Comparison of ENCODE assay signal across 17 cellular contexts in the genomic region with DNA sequence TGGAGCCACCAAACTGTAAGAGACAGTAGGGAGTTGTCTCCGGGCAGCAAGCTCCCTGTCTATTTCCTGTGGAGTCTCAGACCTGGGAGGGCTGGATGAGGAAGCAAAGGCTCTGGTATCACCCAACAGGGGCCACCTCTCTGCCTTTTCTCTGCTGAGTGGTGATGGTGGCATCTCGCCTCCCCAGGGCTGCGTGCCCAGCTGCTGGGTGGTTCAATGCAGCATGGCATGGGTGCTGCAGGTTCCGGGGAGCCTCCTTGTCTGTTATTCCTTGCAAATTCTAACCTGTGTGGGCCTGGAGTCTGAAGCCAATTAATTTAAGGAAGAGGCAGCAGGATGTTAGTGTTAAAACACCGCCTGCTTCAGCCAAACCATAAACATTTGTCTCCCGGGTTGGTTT.
DNase-seq lines count a peak whose midpoint lies in the region; ATAC-seq and TF ChIP-seq lines count a peak whose summit lies in the region.
"Had no signal": no experiment of that assay in that cellular context is flagged by ENCODE, and none has a peak within 500 bp of the region (broad histone marks: within the 10 kb centered on the region; RNA-seq: fewer than 3 reads in every experiment).

No MANE protein-coding gene starts in this region.

- no peaks in the 10 kb centered on the region for H3K27me3 Mint-ChIP-seq in CD4-positive, CD25-positive, alpha-beta regulatory T cell
- no peaks in the 10 kb centered on the region for H3K27me3 Mint-ChIP-seq in endodermal cell (ENCODE audit: insufficient read depth)
- H3K27me3 Mint-ChIP-seq: activated CD4-positive, alpha-beta T cell treated with anti-CD3 and anti-CD28 coated beads, Interleukin-2, amount 10 ng/mL, durations not matched to agents 24 days and 14 days had no signal

- H3K4me3 ChIP-seq in CD4-positive, CD25-positive, alpha-beta regulatory T cell (ENCODE audit: low read depth, low read length) = no peak overlapping the region
- H3K4me3 ChIP-seq in OCI-LY1 (ENCODE audit: low read depth, low read length, poor library complexity, severe bottlenecking) (no peak overlapping the region), endodermal cell (ENCODE audit: low read length) (no peak overlapping the region), ovary (no peak overlapping the region)
- H3K4me3 ChIP-seq: right lobe of liver, suprapubic skin had no signal

- H3K27me3 ChIP-seq in CD4-positive, CD25-positive, alpha-beta regulatory T cell (ENCODE audit: control insufficient read depth, insufficient read depth, low read length) = no peaks in the 10 kb centered on the region
- H3K27me3 ChIP-seq in OCI-LY1 (ENCODE audit: insufficient read depth, low read length) (no peaks in the 10 kb centered on the region), endodermal cell (ENCODE audit: control insufficient read depth, insufficient read depth, low read length, poor library complexity, severe bottlenecking) (no peaks in the 10 kb centered on the region), ovary (no peaks in the 10 kb centered on the region)
- H3K27me3 ChIP-seq: BE2C, right lobe of liver, suprapubic skin had no signal

- DNase-seq in CD4-positive, CD25-positive, alpha-beta regulatory T cell = no peak
- DNase-seq in endodermal cell = peak; percentile 42
- DNase-seq in ovary = peak in 3 of 5 donors; percentile 4 to 21 (median 9)
- DNase-seq in NCI-H2107 treated with DMSO at 0.1 percent for 48 hours (lab: John Stamatoyannopoulos, UW; ENCODE audit: unreplicated experiment) = no peak
- no peak for DNase-seq in SW 1271 (lab: John Stamatoyannopoulos, UW)
- DNase-seq: activated CD4-positive, alpha-beta T cell treated with anti-CD3 and anti-CD28 coated beads, Interleukin-2, amount 10 ng/mL, durations not matched to agents 24 days and 14 days; DMS53; glutamatergic neuron; NCI-H146; nucleus accumbens; SHP77 had no signal

- H3K36me3 ChIP-seq in CD4-positive, CD25-positive, alpha-beta regulatory T cell (ENCODE audit: control insufficient read depth, insufficient read depth, low read length) = no peaks in the 10 kb centered on the region
- peaks cover 38% of the 10 kb centered on the region for H3K36me3 ChIP-seq in OCI-LY1 (ENCODE audit: insufficient read depth, low read length)
- peaks cover 6% of the 10 kb centered on the region for H3K36me3 ChIP-seq in endodermal cell (ENCODE audit: control insufficient read depth, insufficient read depth, low read length)
- H3K36me3 ChIP-seq in ovary = no peaks in the 10 kb centered on the region
- H3K36me3 ChIP-seq: right lobe of liver, suprapubic skin had no signal

- no peaks in the 10 kb centered on the region for H3K79me2 ChIP-seq in OCI-LY1 (ENCODE audit: insufficient read depth, low read length)

- no peak for TF ChIP-seq EP300 in ovary (IDR thresholded peaks at IDR 0.05)

- no peaks in the 10 kb centered on the region for H3K36me3 Mint-ChIP-seq in CD4-positive, CD25-positive, alpha-beta regulatory T cell
- H3K36me3 Mint-ChIP-seq in endodermal cell (ENCODE audit: low read depth) = peaks cover 20% of the 10 kb centered on the region

- WGBS in endodermal cell (ENCODE audit: insufficient coverage in 1 of 2, insufficient read length in 1 of 2), 2 experiments = 94 to 96% methylated on average over 6 of the region's 6 CpGs
- 81 to 82% (median 82%) methylated on average over 6 of the region's 6 CpGs for WGBS in ovary, 3 donors

- H2AFZ ChIP-seq in OCI-LY1 (ENCODE audit: low read length) = no peak overlapping the region

- H3K4me1 ChIP-seq in CD4-positive, CD25-positive, alpha-beta regulatory T cell (ENCODE audit: control insufficient read depth, insufficient read depth, low read length, poor library complexity, severe bottlenecking) = no peaks in the 10 kb centered on the region
- peaks cover 53% of the 10 kb centered on the region for H3K4me1 ChIP-seq in OCI-LY1 (ENCODE audit: insufficient read depth, low read length, severe bottlenecking)
- peaks cover 6% of the 10 kb centered on the region for H3K4me1 ChIP-seq in endodermal cell (ENCODE audit: control insufficient read depth, insufficient read depth, low read length)
- H3K4me1 ChIP-seq in ovary (ENCODE audit: insufficient read depth) = peaks cover 21% of the 10 kb centered on the region
- H3K4me1 ChIP-seq: right lobe of liver had no signal

- no peaks in the 10 kb centered on the region for H3K9me2 ChIP-seq in OCI-LY1 (ENCODE audit: low read depth, low read length)

- H3K27ac Mint-ChIP-seq in CD4-positive, CD25-positive, alpha-beta regulatory T cell = peak overlapping the region; percentile 74 to 82 (median 79)
- no peak overlapping the region for H3K27ac Mint-ChIP-seq in endodermal cell
- H3K27ac Mint-ChIP-seq: activated CD4-positive, alpha-beta T cell treated with anti-CD3 and anti-CD28 coated beads, Interleukin-2, amount 10 ng/mL, durations not matched to agents 24 days and 14 days had no signal

- no peak overlapping the region for H3K4me2 ChIP-seq in OCI-LY1 (ENCODE audit: low read length)

- peaks cover 4 to 27% (median 12%) of the 10 kb centered on the region in 4 donors for H3K4me1 Mint-ChIP-seq in CD4-positive, CD25-positive, alpha-beta regulatory T cell
- peaks cover 36% of the 10 kb centered on the region for H3K4me1 Mint-ChIP-seq in endodermal cell

- TF ChIP-seq CTCF in OCI-LY1 (IDR thresholded peaks at IDR 0.05; ENCODE audit: low read length) (no peak), endodermal cell (conservative IDR thresholded peaks at IDR 0.05) (no peak), ovary (IDR thresholded peaks at IDR 0.05) (no peak)

- no peak overlapping the region for H3K27ac ChIP-seq in CD4-positive, CD25-positive, alpha-beta regulatory T cell (ENCODE audit: insufficient read depth, low read length, poor library complexity, severe bottlenecking)
- H3K27ac ChIP-seq in OCI-LY1 (ENCODE audit: low read depth, low read length, poor library complexity, severe bottlenecking) (peak overlapping the region; percentile 87), endodermal cell (ENCODE audit: low read depth, low read length) (no peak overlapping the region), ovary (no peak overlapping the region)
- H3K27ac ChIP-seq: right lobe of liver, suprapubic skin had no signal

- H3K9me3 Mint-ChIP-seq in CD4-positive, CD25-positive, alpha-beta regulatory T cell = no peaks in the 10 kb centered on the region
- H3K9me3 Mint-ChIP-seq in endodermal cell = no peaks in the 10 kb centered on the region
- H3K9me3 Mint-ChIP-seq: activated CD4-positive, alpha-beta T cell treated with anti-CD3 and anti-CD28 coated beads, Interleukin-2, amount 10 ng/mL, durations not matched to agents 24 days and 14 days had no signal

- no peak for ATAC-seq in CD4-positive, CD25-positive, alpha-beta regulatory T cell (ENCODE audit: low read depth in 2 of 2)
- ATAC-seq in HG03039 (IDR thresholded peaks at IDR 0.05; ENCODE audit: unreplicated experiment) (no peak), GM21825 (IDR thresholded peaks at IDR 0.05; ENCODE audit: unreplicated experiment) (no peak)
- ATAC-seq: right lobe of liver had no signal

- H3K9me3 ChIP-seq in CD4-positive, CD25-positive, alpha-beta regulatory T cell (ENCODE audit: control insufficient read depth in 2 of 2, low read length in 2 of 2) = no peaks in the 10 kb centered on the region
- no peaks in the 10 kb centered on the region for H3K9me3 ChIP-seq in OCI-LY1 (ENCODE audit: low read length)
- H3K9me3 ChIP-seq in endodermal cell (ENCODE audit: control insufficient read depth, low read length) = no peaks in the 10 kb centered on the region
- H3K9me3 ChIP-seq in ovary = no peaks in the 10 kb centered on the region
- H3K9me3 ChIP-seq: BE2C, right lobe of liver, suprapubic skin had no signal

- intact Hi-C loops in ovary (cut with DNase I) = no loop called here

- no peak for TF ChIP-seq POLR2A in ovary (IDR thresholded peaks at IDR 0.05)

- H4K20me1 ChIP-seq in OCI-LY1 (ENCODE audit: insufficient read depth, low read length) = no peaks in the 10 kb centered on the region

- H3K4me3 Mint-ChIP-seq in CD4-positive, CD25-positive, alpha-beta regulatory T cell = no peak overlapping the region
- no peak overlapping the region for H3K4me3 Mint-ChIP-seq in endodermal cell
- H3K4me3 Mint-ChIP-seq: activated CD4-positive, alpha-beta T cell treated with anti-CD3 and anti-CD28 coated beads, Interleukin-2, amount 10 ng/mL, durations not matched to agents 24 days and 14 days had no signal

- H3K9ac ChIP-seq in OCI-LY1 (ENCODE audit: low read length) (peak overlapping the region; percentile 17; the same call in 1 of the 2 replicates), endodermal cell (ENCODE audit: extremely low read depth, low read length, poor library complexity, severe bottlenecking) (no peak overlapping the region)

- H3F3A ChIP-seq in OCI-LY1 (ENCODE audit: insufficient read depth, low read length) = no peaks in the 10 kb centered on the region; the same call in 1 of the 2 replicates

Comparison
In these comparisons a context has a peak if more than half of its experiments do, and no peak if none do; other contexts are left out.
1. DNase-seq: peak in endodermal cell (single experiment) and ovary (3 of 5); none in CD4-positive, CD25-positive, alpha-beta regulatory T cell (0 of 3), NCI-H2107 treated with DMSO at 0.1 percent for 48 hours (single experiment) and SW 1271 (0 of 2).